In the genomic region with DNA sequence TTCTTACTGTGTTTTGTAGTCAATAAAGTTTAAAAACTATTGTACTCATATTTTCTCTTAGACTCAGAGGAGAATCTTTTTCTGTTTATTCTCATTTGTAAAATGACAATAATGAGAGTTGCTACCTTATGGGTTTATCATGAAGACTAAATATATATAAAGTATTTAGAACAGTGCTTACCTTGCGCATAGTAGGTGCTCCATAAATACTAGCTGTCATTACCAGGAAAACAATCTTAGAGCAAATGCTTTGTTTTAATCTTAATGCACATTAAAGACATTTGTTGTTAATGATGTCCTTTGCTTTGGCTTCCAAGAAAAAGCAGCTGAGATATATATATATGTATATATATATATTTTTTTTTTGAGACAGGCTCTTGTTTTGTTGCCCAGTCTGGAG, we compare ENCODE assay signal across 7 cellular contexts.
"Had no signal": no experiment of that assay in that cellular context is flagged by ENCODE, and none has a peak within 500 bp of the region (broad histone marks: within the 10 kb centered on the region; RNA-seq: fewer than 3 reads in every experiment).

No MANE protein-coding gene starts in this region.

- ATAC-seq: HepG2 had no signal

- H3K9ac ChIP-seq: KMS-11 had no signal

- DNase-seq: IMR-90, KBM-7, KG1 had no signal

- FAIRE-seq: HepG2, HTR-8/SVneo had no signal

- H3K4me2 ChIP-seq: KMS-11 had no signal

- H3K27ac ChIP-seq: HL-60, KMS-11 had no signal
